In the genomic region with DNA sequence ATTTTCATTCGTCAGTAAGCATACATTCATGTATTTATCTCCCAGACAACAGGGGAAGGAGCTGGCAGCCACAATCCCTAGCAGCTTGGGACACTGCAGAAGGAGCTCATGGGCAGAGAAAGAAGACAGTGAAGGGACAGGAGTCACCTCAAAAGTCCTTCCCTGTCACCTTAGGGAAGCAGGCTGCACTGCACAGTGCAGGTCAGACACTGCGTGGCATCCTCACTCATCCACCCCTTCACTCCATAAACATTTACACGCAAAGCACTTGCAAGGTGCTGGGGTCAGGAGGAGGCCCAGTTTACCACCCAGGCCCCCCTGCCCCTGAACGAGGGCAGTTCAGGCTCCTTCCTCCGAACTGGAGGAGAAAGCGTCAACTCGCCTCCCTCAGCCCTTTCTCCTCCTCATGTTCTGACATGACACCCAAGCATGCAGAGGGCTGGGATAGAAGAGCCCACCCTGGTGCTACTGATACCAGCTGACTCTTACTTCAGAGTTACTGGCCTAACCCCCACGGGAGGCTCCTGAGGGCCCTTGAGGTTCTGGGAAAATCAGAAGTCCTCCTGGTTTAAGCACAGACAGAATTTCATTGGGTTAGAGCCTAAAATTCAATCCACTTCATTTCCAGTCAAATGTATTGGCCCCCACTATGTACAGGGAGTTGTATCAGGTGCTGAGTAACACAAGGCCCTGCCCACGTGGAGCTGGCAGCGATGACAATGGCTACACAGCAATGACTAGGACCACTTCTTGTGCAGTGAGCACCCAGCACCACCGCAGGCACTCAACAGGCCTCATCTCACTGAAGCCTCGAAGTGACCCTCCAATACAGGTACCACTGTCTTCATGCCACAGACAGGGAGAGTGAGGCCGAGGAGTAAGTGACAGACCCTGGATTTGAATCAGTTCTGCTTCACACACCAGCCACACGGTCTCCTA, we compare ENCODE assay signal across 8 cellular contexts.
A peak's percentile ranks its signal among the peaks of the same experiment; 100 is the strongest.
DNase-seq lines count a peak whose midpoint lies in the region; ATAC-seq, FAIRE-seq and TF ChIP-seq lines count a peak whose summit lies in the region.

No MANE protein-coding gene starts in this region.

- CTCF ChIA-PET in HCT116 (lab: Charles Lee) (no interaction called here), Calu3 (lab: Charles Lee) (no interaction called here)

- H3K27me3 Mint-ChIP-seq in Calu3 (ENCODE audit: unreplicated experiment), result no peaks in the 10 kb centered on the region

- H3K79me2 ChIP-seq in HCT116 (ENCODE audit: insufficient read depth, low read length) (peaks cover 11% of the 10 kb centered on the region), keratinocyte (ENCODE audit: control insufficient read depth, insufficient read depth, low read length) (peaks cover 24% of the 10 kb centered on the region)

- H4K20me1 ChIP-seq in HCT116 (ENCODE audit: insufficient read depth), result no peaks in the 10 kb centered on the region
- H4K20me1 ChIP-seq in keratinocyte (ENCODE audit: control insufficient read depth, extremely low read depth, insufficient read depth, low read length), result peaks cover 6% of the 10 kb centered on the region

- H3K36me3 ChIP-seq in HCT116 (ENCODE audit: control insufficient read depth in 1 of 2, insufficient read depth in 2 of 2, low read length in 2 of 2) (no peaks in the 10 kb centered on the region), keratinocyte (ENCODE audit: control insufficient read depth in 2 of 2, extremely low read depth in 1 of 2, insufficient read depth in 2 of 2, low read length in 2 of 2) (no peaks in the 10 kb centered on the region)

- POLR2A ChIA-PET in HCT116 (lab: Charles Lee), result no interaction called here

- H3K27ac ChIP-seq in HCT116 (ENCODE audit: low read depth, low read length) (peak overlapping the region; percentile 3; the same call in 1 of the 2 replicates), keratinocyte (ENCODE audit: control insufficient read depth, insufficient read depth, low read length) (no peak overlapping the region)

- TF ChIP-seq RAD21 in HCT116 (IDR thresholded peaks at IDR 0.05; ENCODE audit: low read depth), result no peak

- H3K4me1 Mint-ChIP-seq in stimulated activated effector memory CD8-positive, alpha-beta T cell treated with anti-CD3 and anti-CD28 coated beads, Interleukin-12 subunit alpha, Interleukin-12 subunit beta, amount 100 ng/mL, for 72 hours, result peaks cover 95% of the 10 kb centered on the region
- H3K4me1 Mint-ChIP-seq in Calu3 (ENCODE audit: low read depth, unreplicated experiment), result peaks cover 7% of the 10 kb centered on the region

- no peaks in the 10 kb centered on the region for H3K27me3 ChIP-seq in HCT116 (ENCODE audit: insufficient read depth, low read length)
- H3K27me3 ChIP-seq in keratinocyte (ENCODE audit: control insufficient read depth, extremely low read depth, insufficient read depth, low read length), result no peaks in the 10 kb centered on the region

- H3K36me3 Mint-ChIP-seq in stimulated activated effector memory CD8-positive, alpha-beta T cell treated with anti-CD3 and anti-CD28 coated beads, Interleukin-12 subunit alpha, Interleukin-12 subunit beta, amount 100 ng/mL, for 72 hours, result peaks cover 54% of the 10 kb centered on the region
- H3K36me3 Mint-ChIP-seq in Calu3 (ENCODE audit: insufficient read depth, unreplicated experiment), result peaks cover 9% of the 10 kb centered on the region

- dilution Hi-C loops in keratinocyte (cut with MboI; ENCODE audit: extremely low pct_ligation_motif_present, low sequenced_read_pairs), result no loop called here

- TF ChIP-seq POLR2A in HCT116 (IDR thresholded peaks at IDR 0.05; ENCODE audit: borderline replicate concordance, extremely low read depth, insufficient read depth, insufficient read length), result no peak

- TF ChIP-seq CTCF in HCT116 (IDR thresholded peaks at IDR 0.05 in 2 of 3, conservative IDR thresholded peaks at IDR 0.05 in 1 of 3; ENCODE audit: borderline replicate concordance in 1 of 3, insufficient read depth in 1 of 3, low read depth in 2 of 3, low read length in 2 of 3) (no peak), keratinocyte (optimal IDR thresholded peaks at IDR 0.05 in 1 of 3, IDR thresholded peaks at IDR 0.05 in 1 of 3, conservative IDR thresholded peaks at IDR 0.05 in 1 of 3; ENCODE audit: extremely low read depth in 1 of 3, insufficient read depth in 2 of 3, low read length in 3 of 3) (no peak), Calu3 (IDR thresholded peaks at IDR 0.05; ENCODE audit: unreplicated experiment) (no peak)

- H3K27ac Mint-ChIP-seq in stimulated activated effector memory CD8-positive, alpha-beta T cell treated with anti-CD3 and anti-CD28 coated beads, Interleukin-12 subunit alpha, Interleukin-12 subunit beta, amount 100 ng/mL, for 72 hours, result peak overlapping the region; percentile 95
- H3K27ac Mint-ChIP-seq in Calu3 (ENCODE audit: unreplicated experiment), result no peak overlapping the region

- H3K9me3 ChIP-seq in HCT116 (ENCODE audit: control insufficient read depth in 1 of 2, insufficient read depth in 1 of 2, low read depth in 1 of 2, low read length in 2 of 2) (no peaks in the 10 kb centered on the region), keratinocyte (ENCODE audit: control insufficient read depth, low read depth, low read length) (no peaks in the 10 kb centered on the region)

- FAIRE-seq in keratinocyte (lab: Jason Lieb, UNC), result no peak

- peaks cover 15 to 35% of the 10 kb centered on the region in 2 experiments for H3K4me1 ChIP-seq in HCT116 (ENCODE audit: control insufficient read depth in 1 of 2, insufficient read depth in 2 of 2, low read length in 2 of 2)
- H3K4me1 ChIP-seq in keratinocyte (ENCODE audit: control insufficient read depth, extremely low read depth, insufficient read depth, low read length), result peaks cover 24% of the 10 kb centered on the region

- ATAC-seq in HCT116 (peak; percentile 20; the same call in 1 of the 2 replicates), HG02759 (IDR thresholded peaks at IDR 0.05; ENCODE audit: unreplicated experiment) (no peak)
- peak; percentile 70 for ATAC-seq in stimulated activated effector memory CD8-positive, alpha-beta T cell treated with anti-CD3 and anti-CD28 coated beads, Interleukin-12 subunit alpha, Interleukin-12 subunit beta, amount 100 ng/mL, for 72 hours

- H3K9me2 ChIP-seq in HCT116 (ENCODE audit: insufficient read depth), result no peaks in the 10 kb centered on the region

- intact Hi-C loops in HCT116 (cut with micrococcal nuclease) (no loop called here), Calu3 (cut with micrococcal nuclease; ENCODE audit: unreplicated experiment) (no loop called here)

- no peak overlapping the region for H2AFZ ChIP-seq in HCT116 (ENCODE audit: low read depth, low read length, poor library complexity, severe bottlenecking)
- no peak overlapping the region for H2AFZ ChIP-seq in keratinocyte (ENCODE audit: control insufficient read depth, low read length)

- peak overlapping the region; percentile 82 for H3K4me3 Mint-ChIP-seq in stimulated activated effector memory CD8-positive, alpha-beta T cell treated with anti-CD3 and anti-CD28 coated beads, Interleukin-12 subunit alpha, Interleukin-12 subunit beta, amount 100 ng/mL, for 72 hours
- H3K4me3 Mint-ChIP-seq in Calu3 (ENCODE audit: low read depth, unreplicated experiment), result no peak overlapping the region

- DNase-seq in HCT116 (ENCODE audit: low read depth, low spot score) (no peak), keratinocyte (ENCODE audit: low read depth, low spot score) (no peak), inferior parietal cortex (ENCODE audit: extremely low spot score) (no peak), Calu3 (no peak), NCI-H345 treated with DMSO at 0.1 percent for 48 hours (lab: John Stamatoyannopoulos, UW; ENCODE audit: unreplicated experiment) (no peak)
- DNase-seq in activated T-cell treated with anti-CD3 and anti-CD28 coated beads, Interleukin-2, amount 50 U/mL, for 48 hours, result peak; percentile 66 to 72
- DNase-seq in stimulated activated effector memory CD8-positive, alpha-beta T cell treated with anti-CD3 and anti-CD28 coated beads, Interleukin-12 subunit alpha, Interleukin-12 subunit beta, amount 100 ng/mL, for 72 hours (ENCODE audit: low spot score in 2 of 2), result peak in 1 of 2 donors; percentile 71

- H3K9ac ChIP-seq in HCT116 (ENCODE audit: low read length) (no peak overlapping the region), keratinocyte (ENCODE audit: control insufficient read depth, extremely low read depth, insufficient read depth, low read length) (peak overlapping the region; percentile 3)

- no peaks in the 10 kb centered on the region for H3K9me3 Mint-ChIP-seq in stimulated activated effector memory CD8-positive, alpha-beta T cell treated with anti-CD3 and anti-CD28 coated beads, Interleukin-12 subunit alpha, Interleukin-12 subunit beta, amount 100 ng/mL, for 72 hours
- H3K9me3 Mint-ChIP-seq in Calu3 (ENCODE audit: low read depth, unreplicated experiment), result peaks cover under 1% of the 10 kb centered on the region

- BruUV-seq in HCT116 (replicated peaks; lab: Mats Ljungman, UMichigan), result no TSS peak
- no TSS peak for BruUV-seq in Calu3 (replicated peaks; lab: Mats Ljungman, UMichigan)

- peak overlapping the region; percentile 47 for H3K4me2 ChIP-seq in HCT116 (ENCODE audit: low read length)
- no peak overlapping the region for H3K4me2 ChIP-seq in keratinocyte (ENCODE audit: control insufficient read depth, extremely low read depth, insufficient read depth, low read depth, low read length)

- RAD21 ChIA-PET in HCT116 (lab: Charles Lee; ENCODE audit: low non-redundant PET in 1 of 2, low total read pairs in 2 of 2, uncharacterized antibody in 2 of 2, unreplicated experiment in 2 of 2), result no interaction called here

- no peak overlapping the region for H3K4me3 ChIP-seq in HCT116 (replicated peaks in 1 of 2; ENCODE audit: low read depth in 1 of 2, low read length in 2 of 2)
- H3K4me3 ChIP-seq in keratinocyte (ENCODE audit: control insufficient read depth in 2 of 3, extremely low read depth in 1 of 3, insufficient read depth in 2 of 3, low read depth in 1 of 3, low read length in 3 of 3), result no peak overlapping the region

- H3K9me1 ChIP-seq in keratinocyte (ENCODE audit: control insufficient read depth, extremely low read depth, insufficient read depth, low read length), result peaks cover 2% of the 10 kb centered on the region

TF ChIP-seq in HCT116, 20 proteins besides CTCF, POLR2A, EP300 and RAD21:
- no peak for TF ChIP-seq CEBPB (IDR thresholded peaks at IDR 0.05; ENCODE audit: low read depth)
- no peak for TF ChIP-seq EZH2 (IDR thresholded peaks at IDR 0.05)
- TF ChIP-seq ZNF274 (IDR thresholded peaks at IDR 0.05; ENCODE audit: low read depth, low read length), result no peak
- TF ChIP-seq ELF1 (IDR thresholded peaks at IDR 0.05; ENCODE audit: borderline replicate concordance, low read depth), result no peak
- no peak for TF ChIP-seq SIN3A (IDR thresholded peaks at IDR 0.05; ENCODE audit: low read depth)

Comparison
In these comparisons a context has a peak if more than half of its experiments do, and no peak if none do; other contexts are left out.
1. DNase-seq: peak in activated T-cell treated with anti-CD3 and anti-CD28 coated beads, Interleukin-2, amount 50 U/mL, for 48 hours (2 of 2); none in HCT116 (single experiment), keratinocyte (single experiment), inferior parietal cortex (single experiment), Calu3 (single experiment) and NCI-H345 treated with DMSO at 0.1 percent for 48 hours (single experiment).